ENCODE assay signal across 27 cellular contexts in the genomic region with DNA sequence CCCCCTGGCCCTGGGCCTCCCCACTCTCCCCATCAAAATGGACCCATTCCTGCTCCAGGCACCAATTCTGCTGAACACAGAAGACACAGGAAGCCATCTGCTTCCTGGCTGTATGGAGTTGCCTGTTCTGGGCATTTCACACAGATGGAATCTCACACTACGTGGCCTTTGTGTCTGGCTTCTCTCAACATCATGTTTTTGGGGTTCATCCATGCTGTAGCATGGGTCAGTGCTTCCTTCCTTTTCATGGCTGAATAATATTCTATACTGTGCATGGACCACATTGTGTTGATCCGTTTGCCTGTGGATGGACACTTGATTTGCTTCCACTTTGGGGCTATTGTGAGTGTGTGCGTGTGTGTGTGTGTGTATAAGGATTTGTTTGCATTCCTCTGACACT.
"Had no signal": no experiment of that assay in that cellular context is flagged by ENCODE, and none has a peak within 500 bp of the region (broad histone marks: within the 10 kb centered on the region; RNA-seq: fewer than 3 reads in every experiment).

No MANE protein-coding gene starts in this region.

- H3K27me3 Mint-ChIP-seq: naive thymus-derived CD8-positive, alpha-beta T cell had no signal

- H3K4me2 ChIP-seq: hepatocyte had no signal

- H3K9me3 Mint-ChIP-seq: naive thymus-derived CD8-positive, alpha-beta T cell; stimulated activated effector memory CD8-positive, alpha-beta T cell treated with anti-CD3 and anti-CD28 coated beads, Interleukin-12 subunit alpha, Interleukin-12 subunit beta, amount 100 ng/mL, for 72 hours had no signal

- H3K36me3 Mint-ChIP-seq: naive thymus-derived CD8-positive, alpha-beta T cell; stimulated activated effector memory CD8-positive, alpha-beta T cell treated with anti-CD3 and anti-CD28 coated beads, Interleukin-12 subunit alpha, Interleukin-12 subunit beta, amount 100 ng/mL, for 72 hours had no signal

- DNase-seq: cerebellar nuclear complex; cortex of kidney; dorsolateral prefrontal cortex; effector CD4-positive, alpha-beta T cell; foreskin keratinocyte; heart left ventricle; kidney; left lung; mammary epithelial cell; naive thymus-derived CD8-positive, alpha-beta T cell; nephron progenitor cell; occipital lobe; pancreas; sigmoid colon; stimulated activated CD4-positive, alpha-beta T cell treated with anti-CD3 and anti-CD28 coated beads, Interleukin-2, amount 100 ng/mL, for 24 hours; stimulated activated CD4-positive, alpha-beta T cell treated with anti-CD3 and anti-CD28 coated beads, Interleukin-4, amount 100 ng/mL, for 24 hours; stimulated activated naive CD8-positive, alpha-beta T cell treated with anti-CD3 and anti-CD28 coated beads, Interleukin-15, Interleukin-2, amounts not matched to agents 100 U/mL and 50 U/mL, for 24 hours; substantia nigra; testis; upper lobe of left lung had no signal

- H3K36me3 ChIP-seq: esophagus muscularis mucosa, gastroesophageal sphincter, heart left ventricle, left lung, pancreas, right atrium auricular region, sigmoid colon, tibial nerve, upper lobe of left lung had no signal

- H2AFZ ChIP-seq: hepatocyte had no signal

- H3K4me3 Mint-ChIP-seq: naive thymus-derived CD8-positive, alpha-beta T cell; nephron progenitor cell; stimulated activated effector memory CD8-positive, alpha-beta T cell treated with anti-CD3 and anti-CD28 coated beads, Interleukin-12 subunit alpha, Interleukin-12 subunit beta, amount 100 ng/mL, for 72 hours had no signal

- H3K27ac ChIP-seq: dorsolateral prefrontal cortex, epithelial cell of prostate, esophagus muscularis mucosa, foreskin keratinocyte, gastroesophageal sphincter, heart left ventricle, hepatocyte, left lung, pancreas, right atrium auricular region, sigmoid colon, testis, tibial nerve, upper lobe of left lung had no signal

- H3K4me1 Mint-ChIP-seq: stimulated activated effector memory CD8-positive, alpha-beta T cell treated with anti-CD3 and anti-CD28 coated beads, Interleukin-12 subunit alpha, Interleukin-12 subunit beta, amount 100 ng/mL, for 72 hours had no signal

- H3K9me3 ChIP-seq: esophagus muscularis mucosa, gastroesophageal sphincter, heart left ventricle, left lung, pancreas, right atrium auricular region, sigmoid colon, testis, tibial nerve, upper lobe of left lung had no signal

- H3K27me3 ChIP-seq: dorsolateral prefrontal cortex, esophagus muscularis mucosa, gastroesophageal sphincter, heart left ventricle, hepatocyte, left lung, pancreas, right atrium auricular region, sigmoid colon, testis, tibial nerve, upper lobe of left lung had no signal

- H3K27ac Mint-ChIP-seq: naive thymus-derived CD8-positive, alpha-beta T cell; nephron progenitor cell; stimulated activated effector memory CD8-positive, alpha-beta T cell treated with anti-CD3 and anti-CD28 coated beads, Interleukin-12 subunit alpha, Interleukin-12 subunit beta, amount 100 ng/mL, for 72 hours had no signal

- H3K79me2 ChIP-seq: hepatocyte had no signal

- H3K4me1 ChIP-seq: foreskin keratinocyte, gastroesophageal sphincter, pancreas, right atrium auricular region, tibial nerve had no signal

- H3K4me3 ChIP-seq: dorsolateral prefrontal cortex, esophagus muscularis mucosa, gastroesophageal sphincter, heart left ventricle, hepatocyte, left lung, pancreas, right atrium auricular region, sigmoid colon, testis, tibial nerve, upper lobe of left lung had no signal

- ATAC-seq: foreskin keratinocyte; gastroesophageal sphincter; heart left ventricle; left lung; naive thymus-derived CD8-positive, alpha-beta T cell; pancreas; stimulated activated effector memory CD8-positive, alpha-beta T cell treated with anti-CD3 and anti-CD28 coated beads, Interleukin-12 subunit alpha, Interleukin-12 subunit beta, amount 100 ng/mL, for 72 hours; stimulated activated naive CD8-positive, alpha-beta T cell treated with anti-CD3 and anti-CD28 coated beads, Interleukin-15, Interleukin-2, amounts not matched to agents 100 U/mL and 50 U/mL, for 24 hours had no signal
